In genomic region chr15:70151441-70151840, GRCh38 we compare ENCODE assay signal across 17 cellular contexts. TPM values are rescaled to one million over a fixed set of nuclear protein-coding genes. Genes with fewer than 3 reads are reported as not detected.
DNase-seq lines count a peak whose midpoint lies in the region; ATAC-seq, FAIRE-seq and TF ChIP-seq lines count a peak whose summit lies in the region.
"Had no signal": no experiment of that assay in that cellular context is flagged by ENCODE, and none has a peak within 500 bp of the region (broad histone marks: within the 10 kb centered on the region; RNA-seq: fewer than 3 reads in every experiment).

No MANE protein-coding gene starts in this region.

- peaks cover 0 to 2% (median 0%) of the 10 kb centered on the region in 4 experiments; a peak in 1 of 7 replicates for H3K27me3 ChIP-seq in H1 (replicated peaks in 1 of 4; ENCODE audit: control insufficient read depth in 3 of 4, extremely low read depth in 1 of 4, insufficient read depth in 3 of 4, low read length in 3 of 4)
- H3K27me3 ChIP-seq in pancreas = no peaks in the 10 kb centered on the region

- no peak overlapping the region for H3K9ac ChIP-seq in H1 (replicated peaks in 1 of 4; ENCODE audit: extremely low read depth in 1 of 4, low read depth in 3 of 4, low read length in 3 of 4)
- H3K9ac ChIP-seq: KMS-11 had no signal

- TF ChIP-seq RAD21 in A549 (conservative IDR thresholded peaks at IDR 0.05 in 1 of 2, IDR thresholded peaks at IDR 0.05 in 1 of 2) (no peak), H1 (IDR thresholded peaks at IDR 0.05 in 1 of 2, conservative IDR thresholded peaks at IDR 0.05 in 1 of 2; ENCODE audit: low read depth in 2 of 2, low read length in 2 of 2) (no peak)

- FAIRE-seq in A549 (lab: Jason Lieb, UNC) = peak; percentile 51
- peak; percentile 44 for FAIRE-seq in HTR-8/SVneo (lab: Jason Lieb, UNC)
- no peak for FAIRE-seq in H1 (lab: Jason Lieb, UNC)
- no peak for FAIRE-seq in pancreas (lab: Jason Lieb, UNC)
- FAIRE-seq: A204.1 had no signal

- no peak for TF ChIP-seq CTCF in A549 (IDR thresholded peaks at IDR 0.05)
- no peak for TF ChIP-seq CTCF in H1 (IDR thresholded peaks at IDR 0.05; ENCODE audit: control extremely low read depth in 1 of 3, insufficient read depth in 1 of 3, low read depth in 1 of 3, low read length in 3 of 3)
- TF ChIP-seq CTCF in pancreas (IDR thresholded peaks at IDR 0.05) = no peak

- 0 out of 2 replicates have a peak overlapping the region, but pooled peaks have one; percentile 9 for H2AFZ ChIP-seq in H1 (ENCODE audit: low read length)

- no peak overlapping the region for H4K5ac ChIP-seq in H1 (ENCODE audit: insufficient read length, low read depth, low read length)

- DNase-seq in A549 (ENCODE audit: low read depth in 1 of 2, low spot score in 1 of 2) (no peak), HTR-8/SVneo (ENCODE audit: insufficient read length, low spot score) (no peak), H1 (ENCODE audit: low read depth in 1 of 2, low spot score in 2 of 2) (no peak), pancreas (no peak), NOMO-1 treated with DMSO at 0.1 percent for 48 hours (lab: John Stamatoyannopoulos, UW; ENCODE audit: unreplicated experiment) (no peak), UCSD-AML1 (lab: John Stamatoyannopoulos, UW; ENCODE audit: unreplicated experiment) (no peak), posterior vena cava (ENCODE audit: low spot score) (no peak)
- DNase-seq: DMS 273 treated with DMSO at 0.1 percent for 48 hours, GOT3, HFFc6, NCI-H1048, NCI-H1694, NCI-H2107 had no signal

- H3K79me2 ChIP-seq in H1 (ENCODE audit: control insufficient read depth in 1 of 2, insufficient read depth in 2 of 2, low read length in 2 of 2) = no peaks in the 10 kb centered on the region

- intact Hi-C loops in pancreas (cut with DNase I) = no loop called here
- intact Hi-C loops in posterior vena cava (cut with DNase I) = no loop called here

- no peak overlapping the region for H3K14ac ChIP-seq in H1 (ENCODE audit: insufficient read length)

- H2BK20ac ChIP-seq in H1 (ENCODE audit: low read length) = no peak overlapping the region

- H4K91ac ChIP-seq in H1 (replicated peaks; ENCODE audit: insufficient read length, low read length) = no peak overlapping the region

- no peak overlapping the region for H2BK5ac ChIP-seq in H1 (ENCODE audit: low read depth, low read length)

- CTCF ChIA-PET in A549 (lab: Yijun Ruan, JAX) = interaction anchor here (0.6 to 2.3 kb wide), 5 partner anchors 9 to 315 kb away, joined by 3 to 6 read pairs (median 3); no protein-coding TSS in a partner anchor
- CTCF ChIA-PET in H1 (lab: Charles Lee; ENCODE audit: partially characterized antibody) = interaction anchor here (1.0 to 1.2 kb wide), 2 partner anchors 11 to 31 kb away, joined by 3 read pairs; no protein-coding TSS in a partner anchor

- TF ChIP-seq POLR2A in A549 (IDR thresholded peaks at IDR 0.05; ENCODE audit: low read length) (no peak), H1 (IDR thresholded peaks at IDR 0.05; ENCODE audit: control extremely low read depth in 1 of 2, low read depth in 2 of 2, low read length in 2 of 2) (no peak)

- no peak overlapping the region for H3K23ac ChIP-seq in H1 (ENCODE audit: insufficient read length)

- no peak overlapping the region for H3K56ac ChIP-seq in H1 (replicated peaks; ENCODE audit: insufficient read length, low read depth, low read length)

- H3K4me3 ChIP-seq in A549 = no peak overlapping the region
- H3K4me3 ChIP-seq in H1 (ENCODE audit: extremely low read depth in 1 of 4, insufficient read depth in 2 of 4, low read depth in 3 of 4, low read length in 4 of 4) = no peak overlapping the region
- no peak overlapping the region for H3K4me3 ChIP-seq in pancreas

- 83% methylated on average over 3 of the region's 3 CpGs for WGBS in A549 (ENCODE audit: missing lambda C conversion rate)
- WGBS in H1 (ENCODE audit: extremely low coverage in 1 of 2, insufficient coverage in 1 of 2, insufficient read length in 1 of 2, insufficient replicate concordance in 2 of 2, low coverage in 1 of 2, low lambda C conversion rate in 2 of 2, missing lambda C conversion rate in 1 of 2), 2 experiments = 90% methylated on average over 3 of the region's 3 CpGs; no CpG with 5 or more reads in 1 of the 2 experiments
- WGBS in pancreas, 2 donors = 58 to 66% methylated on average over 3 of the region's 3 CpGs

- H4K8ac ChIP-seq in H1 (ENCODE audit: extremely low read depth, insufficient read depth, low read length) = no peak overlapping the region

- POLR2A ChIA-PET in A549 (lab: Yijun Ruan, JAX) = no interaction called here
- POLR2A ChIA-PET in H1 (lab: Charles Lee; ENCODE audit: partially characterized antibody) = interaction anchor here (1.3 kb wide), 1 partner anchor 52 kb away, joined by 3 read pairs; no protein-coding TSS in a partner anchor

- H2BK120ac ChIP-seq in H1 (replicated peaks; ENCODE audit: low read depth, low read length) = no peak overlapping the region

- TF ChIP-seq EP300 in A549 (IDR thresholded peaks at IDR 0.05) = no peak
- no peak for TF ChIP-seq EP300 in H1 (IDR thresholded peaks at IDR 0.05; ENCODE audit: borderline replicate concordance in 1 of 2, low read depth in 2 of 2, low read length in 2 of 2)

- no peaks in the 10 kb centered on the region for H3K36me3 ChIP-seq in H1 (ENCODE audit: control insufficient read depth in 2 of 4, insufficient read depth in 4 of 4, low read length in 3 of 4)
- H3K36me3 ChIP-seq in pancreas = no peaks in the 10 kb centered on the region

- no peaks in the 10 kb centered on the region for H3K23me2 ChIP-seq in H1 (ENCODE audit: low read depth, low read length)

- H3K9me3 ChIP-seq in A549 = no peaks in the 10 kb centered on the region
- H3K9me3 ChIP-seq in H1 (ENCODE audit: insufficient read depth in 2 of 2, low read depth in 1 of 2, low read length in 1 of 2) = no peaks in the 10 kb centered on the region
- no peaks in the 10 kb centered on the region for H3K9me3 ChIP-seq in pancreas

- ATAC-seq in A549 (no peak), pancreas (no peak), HG03108 (IDR thresholded peaks at IDR 0.05; ENCODE audit: unreplicated experiment) (no peak)

- no peaks in the 10 kb centered on the region for H4K20me1 ChIP-seq in H1 (replicated peaks in 1 of 2; ENCODE audit: control insufficient read depth in 1 of 2, insufficient read depth in 2 of 2, low read length in 2 of 2)

- H3K4me2 ChIP-seq in A549 (no peak overlapping the region), H1 (ENCODE audit: insufficient read depth in 1 of 2, low read depth in 2 of 2, low read length in 2 of 2) (no peak overlapping the region)
- H3K4me2 ChIP-seq: KMS-11 had no signal

- H2AK5ac ChIP-seq in H1 (ENCODE audit: low read depth, low read length) = no peak overlapping the region

- H3K79me1 ChIP-seq in H1 (ENCODE audit: low read depth, low read length) = no peaks in the 10 kb centered on the region

- no peak overlapping the region for H3K4ac ChIP-seq in H1 (replicated peaks; ENCODE audit: insufficient read length, low read depth, low read length)

- H3K18ac ChIP-seq in H1 (ENCODE audit: extremely low read depth, low read length) = no peak overlapping the region

- H3K4me1 ChIP-seq in A549 (peaks cover 13% of the 10 kb centered on the region; the same call in 2 of the 3 replicates), H1 (replicated peaks in 1 of 4; ENCODE audit: control insufficient read depth in 3 of 4, insufficient read depth in 4 of 4, low read length in 3 of 4) (peaks cover 0 to 14% (median 7%) of the 10 kb centered on the region in 4 experiments; a peak in 4 of 7 replicates), pancreas (peaks cover 7 to 14% (median 14%) of the 10 kb centered on the region in 3 donors)

- H2BK12ac ChIP-seq in H1 (ENCODE audit: low read depth, low read length) = no peak overlapping the region

- H3K27ac ChIP-seq in A549 (peak overlapping the region in 1 of 2 experiments; percentile 38; a peak in 3 of 6 replicates), H1 (ENCODE audit: low read depth, low read length) (no peak overlapping the region), pancreas (peak overlapping the region; percentile 34 to 63 (median 44))
- H3K27ac ChIP-seq: KMS-11, RWPE1 had no signal

- no peak overlapping the region for H2BK15ac ChIP-seq in H1 (ENCODE audit: low read length)

TF ChIP-seq in A549, 52 proteins besides CTCF, POLR2A, EP300 and RAD21 (continues in another document):
- TF ChIP-seq EHMT2 (IDR thresholded peaks at IDR 0.05; ENCODE audit: low read depth) = no peak

TF ChIP-seq in H1, 55 proteins besides CTCF, POLR2A, EP300 and RAD21 (continues in another document):
- TF ChIP-seq SP2 (IDR thresholded peaks at IDR 0.05; ENCODE audit: low read length) = no peak
- TF ChIP-seq RNF2 (IDR thresholded peaks at IDR 0.05; ENCODE audit: borderline replicate concordance, low read depth, low read length, missing control alignments, poor library complexity, severe bottlenecking) = no peak
- TF ChIP-seq MAX (IDR thresholded peaks at IDR 0.05) = no peak
- no peak for TF ChIP-seq HDAC6 (IDR thresholded peaks at IDR 0.05; ENCODE audit: low read depth, low read length)
- TF ChIP-seq E2F6 (IDR thresholded peaks at IDR 0.05) = no peak
- TF ChIP-seq YY1 (IDR thresholded peaks at IDR 0.05; ENCODE audit: low read depth, low read length) = no peak

RNA-seq across cellular contexts. Expression of gene TLE3, which starts 53.7 kb away (rescaled TPM):
- 4.6 and 6.6 TPM in 2 replicates for polyA plus RNA-seq in A549 (2011; rRNA removed)
- 6.7 and 9.5 TPM in 2 replicates for polyA plus RNA-seq in A549 (2012; cell fraction: cytosol; rRNA removed)
- 17.4 and 28.4 TPM in 2 replicates for polyA plus RNA-seq in A549 (2012; cell fraction: nucleus; rRNA removed)
- 5.3 to 5.7 TPM (median 5.5 TPM) in 3 replicates for polyA plus RNA-seq in A549 (2017; fragmentation: RNase III; extraction: RNeasy Plus Mini Kit Qiagen cat#74134 plus additional on column Dnase treatment)
- polyA minus RNA-seq in A549 (2011; rRNA and poly(A)+ RNA removed) = 11.0 and 13.6 TPM in 2 replicates
- total RNA-seq in H1 (2021; fragmentation: NEBNext Ultra II Directional; extraction: Animal tissue kit (Norgen Biotek cat#: 25700)) = 61.2 and 67.5 TPM in 2 replicates
- 25.1 and 50.3 TPM in 2 replicates for polyA plus RNA-seq in H1 (2011; rRNA removed)
- polyA plus RNA-seq in H1 (2011; cell fraction: cytosol; rRNA removed) = 33.9 TPM
- 74.7 TPM for polyA plus RNA-seq in H1 (2011; cell fraction: nucleus; rRNA removed)
- polyA plus RNA-seq in H1 (2012, experiment 1 of 2) = 51.9 to 54.9 TPM (median 54.2 TPM) in 4 replicates
- 50.8 TPM for polyA plus RNA-seq in H1 (2012, experiment 2 of 2)
- polyA plus RNA-seq in H1 (2013, experiment 1 of 2) = 27.6 TPM
- polyA plus RNA-seq in H1 (2013, experiment 2 of 2) = 25.2 TPM
- polyA minus RNA-seq in H1 (2011; rRNA and poly(A)+ RNA removed) = 68.7 and 75.5 TPM in 2 replicates
- polyA minus RNA-seq in H1 (2011; cell fraction: cytosol; rRNA and poly(A)+ RNA removed) = 62.8 TPM
- polyA minus RNA-seq in H1 (2011; cell fraction: nucleus; rRNA and poly(A)+ RNA removed) = 101 TPM
- 10 to 100 TPM; 13.9 to 37.2 (median 21.7) TPM for total RNA-seq in pancreas
- polyA plus RNA-seq in pancreas = 10 to 100 TPM; 12.5 to 13.0 TPM
- 10 to 100 TPM; 45.5 to 50.9 TPM for total RNA-seq in posterior vena cava
